ENCODE assay signal across 23 cellular contexts in genomic region chr16:73095142-73095791, GRCh38. TPM values are rescaled to one million over a fixed set of nuclear protein-coding genes. Genes with fewer than 3 reads are reported as not detected.
DNase-seq lines count a peak whose midpoint lies in the region; ATAC-seq and TF ChIP-seq lines count a peak whose summit lies in the region.
"Had no signal": no experiment of that assay in that cellular context is flagged by ENCODE, and none has a peak within 500 bp of the region (broad histone marks: within the 10 kb centered on the region; RNA-seq: fewer than 3 reads in every experiment).

No MANE protein-coding gene starts in this region.

- H3K4me1 Mint-ChIP-seq in MCF 10A (ENCODE audit: insufficient read depth, unreplicated experiment): peaks cover 9% of the 10 kb centered on the region
- H3K4me1 Mint-ChIP-seq in naive thymus-derived CD4-positive, alpha-beta T cell: peaks cover 2 to 14% (median 9%) of the 10 kb centered on the region in 7 donors
- H3K4me1 Mint-ChIP-seq: activated CD4-positive, alpha-beta T cell treated with anti-CD3 and anti-CD28 coated beads for 36 hours; CD4-positive, CD25-positive, alpha-beta regulatory T cell; stimulated activated memory B cell treated with anti-CD40 and anti-IgM and Interleukin-4, amounts not matched to agents 10 μg/mL and 1 μg/mL and 100 μg/mL, for 72 hours had no signal

- in situ Hi-C loops in mammary epithelial cell (cut with MboI; ENCODE audit: low sequenced_read_pairs in 2 of 2): no loop called here

- no peaks in the 10 kb centered on the region for H3K27me3 Mint-ChIP-seq in MCF 10A (ENCODE audit: insufficient read depth, unreplicated experiment)
- peaks cover 0 to 3% (median 0%) of the 10 kb centered on the region in 5 donors for H3K27me3 Mint-ChIP-seq in naive thymus-derived CD4-positive, alpha-beta T cell
- H3K27me3 Mint-ChIP-seq: activated CD4-positive, alpha-beta T cell treated with anti-CD3 and anti-CD28 coated beads for 36 hours; activated T-cell treated with anti-CD3 and anti-CD28 coated beads, Interleukin-2, amount 50 U/mL, for 24 hours; CD4-positive, CD25-positive, alpha-beta regulatory T cell; stimulated activated memory B cell treated with anti-CD40 and anti-IgM and Interleukin-4, amounts not matched to agents 10 μg/mL and 1 μg/mL and 100 μg/mL, for 72 hours had no signal

- no peaks in the 10 kb centered on the region for H3K36me3 ChIP-seq in mammary epithelial cell (ENCODE audit: insufficient read depth, low read length)
- no peaks in the 10 kb centered on the region for H3K36me3 ChIP-seq in SK-N-MC (ENCODE audit: insufficient read depth, low read length)
- no peaks in the 10 kb centered on the region for H3K36me3 ChIP-seq in naive thymus-derived CD4-positive, alpha-beta T cell (ENCODE audit: control insufficient read depth in 2 of 3, insufficient read depth in 3 of 3, low read length in 3 of 3)
- H3K36me3 ChIP-seq: left lung, vagina had no signal

- DNase-seq in MCF 10A (ENCODE audit: unreplicated experiment) (peak; percentile 22), mammary epithelial cell (no peak), SK-N-MC (ENCODE audit: low read depth, low spot score) (no peak), lung microvascular endothelial cell (ENCODE audit: low read depth in 2 of 2) (peak; percentile 41 to 51), AG20443 (ENCODE audit: low spot score) (no peak), activated gamma-delta T cell treated with Interleukin-2 at 50 U/mL for 16 hours (no peak)
- DNase-seq in naive thymus-derived CD4-positive, alpha-beta T cell: no peak
- DNase-seq: activated CD4-positive, alpha-beta T cell treated with anti-CD3 and anti-CD28 coated beads for 36 hours; activated CD8-positive, alpha-beta memory T cell treated with anti-CD3 and anti-CD28 coated beads for 24 hours; activated naive CD4-positive, alpha-beta T cell treated with anti-CD3 and anti-CD28 coated beads for 36 hours; activated T-cell treated with anti-CD3 and anti-CD28 coated beads, Interleukin-2, amount 50 U/mL, for 24 hours; CD4-positive, CD25-positive, alpha-beta regulatory T cell; central memory CD4-positive, alpha-beta T cell; Karpas-422; left lung; NCI-H1048; OCI-M1; Right ventricle myocardium superior; T-cell had no signal

- no peaks in the 10 kb centered on the region for H3K4me1 ChIP-seq in mammary epithelial cell (ENCODE audit: insufficient read depth, low read length)
- no peaks in the 10 kb centered on the region for H3K4me1 ChIP-seq in naive thymus-derived CD4-positive, alpha-beta T cell (ENCODE audit: control insufficient read depth in 2 of 2, insufficient read depth in 2 of 2, low read length in 2 of 2)
- H3K4me1 ChIP-seq: foreskin keratinocyte, left lung, vagina had no signal

- H3K4me3 Mint-ChIP-seq in MCF 10A (ENCODE audit: unreplicated experiment): no peak overlapping the region
- no peak overlapping the region for H3K4me3 Mint-ChIP-seq in naive thymus-derived CD4-positive, alpha-beta T cell
- H3K4me3 Mint-ChIP-seq: activated CD4-positive, alpha-beta T cell treated with anti-CD3 and anti-CD28 coated beads for 36 hours; activated naive CD4-positive, alpha-beta T cell treated with anti-CD3 and anti-CD28 coated beads for 36 hours; activated T-cell treated with anti-CD3 and anti-CD28 coated beads, Interleukin-2, amount 50 U/mL, for 24 hours; CD4-positive, CD25-positive, alpha-beta regulatory T cell; stimulated activated memory B cell treated with anti-CD40 and anti-IgM and Interleukin-4, amounts not matched to agents 10 μg/mL and 1 μg/mL and 100 μg/mL, for 72 hours; T-cell had no signal

- no peaks in the 10 kb centered on the region for H3K9me3 Mint-ChIP-seq in MCF 10A (ENCODE audit: unreplicated experiment)
- H3K9me3 Mint-ChIP-seq in naive thymus-derived CD4-positive, alpha-beta T cell: peaks cover 0 to 1% (median 0%) of the 10 kb centered on the region in 11 donors
- H3K9me3 Mint-ChIP-seq: activated naive CD4-positive, alpha-beta T cell treated with anti-CD3 and anti-CD28 coated beads for 36 hours; activated T-cell treated with anti-CD3 and anti-CD28 coated beads, Interleukin-2, amount 50 U/mL, for 24 hours; stimulated activated memory B cell treated with anti-CD40 and anti-IgM and Interleukin-4, amounts not matched to agents 10 μg/mL and 1 μg/mL and 100 μg/mL, for 72 hours had no signal

- intact Hi-C loops in MCF 10A (cut with micrococcal nuclease) (no loop called here), mammary epithelial cell (cut with micrococcal nuclease) (no loop called here)
- intact Hi-C loops in naive thymus-derived CD4-positive, alpha-beta T cell (cut with micrococcal nuclease): no loop called here

- no peaks in the 10 kb centered on the region for H4K20me1 ChIP-seq in mammary epithelial cell (ENCODE audit: insufficient read depth, low read length)

- H3K9ac ChIP-seq in mammary epithelial cell (ENCODE audit: insufficient read depth, low read length) (no peak overlapping the region), SK-N-MC (ENCODE audit: insufficient read length) (no peak overlapping the region)

- H3K27ac Mint-ChIP-seq in MCF 10A (ENCODE audit: low read depth, unreplicated experiment): no peak overlapping the region
- no peak overlapping the region for H3K27ac Mint-ChIP-seq in naive thymus-derived CD4-positive, alpha-beta T cell
- H3K27ac Mint-ChIP-seq: activated CD4-positive, alpha-beta T cell treated with anti-CD3 and anti-CD28 coated beads for 36 hours; activated naive CD4-positive, alpha-beta T cell treated with anti-CD3 and anti-CD28 coated beads for 36 hours; activated T-cell treated with anti-CD3 and anti-CD28 coated beads, Interleukin-2, amount 50 U/mL, for 24 hours; CD4-positive, CD25-positive, alpha-beta regulatory T cell; stimulated activated memory B cell treated with anti-CD40 and anti-IgM and Interleukin-4, amounts not matched to agents 10 μg/mL and 1 μg/mL and 100 μg/mL, for 72 hours; T-cell had no signal

- peaks cover 5% of the 10 kb centered on the region for H3K36me3 Mint-ChIP-seq in MCF 10A (ENCODE audit: insufficient read depth, unreplicated experiment)
- H3K36me3 Mint-ChIP-seq in naive thymus-derived CD4-positive, alpha-beta T cell: no peaks in the 10 kb centered on the region
- H3K36me3 Mint-ChIP-seq: CD4-positive, CD25-positive, alpha-beta regulatory T cell; stimulated activated memory B cell treated with anti-CD40 and anti-IgM and Interleukin-4, amounts not matched to agents 10 μg/mL and 1 μg/mL and 100 μg/mL, for 72 hours; T-cell had no signal

- H3K27ac ChIP-seq in mammary epithelial cell (ENCODE audit: insufficient read depth, low read depth, low read length) (no peak overlapping the region), SK-N-MC (peak overlapping the region; percentile 68)
- no peak overlapping the region for H3K27ac ChIP-seq in naive thymus-derived CD4-positive, alpha-beta T cell (ENCODE audit: low read depth, low read length)
- H3K27ac ChIP-seq: foreskin keratinocyte, left lung, vagina had no signal

- H3K27me3 ChIP-seq in mammary epithelial cell (ENCODE audit: insufficient read depth, low read length): no peaks in the 10 kb centered on the region
- H3K27me3 ChIP-seq in naive thymus-derived CD4-positive, alpha-beta T cell (ENCODE audit: control insufficient read depth in 2 of 2, insufficient read depth in 2 of 2, low read length in 2 of 2): no peaks in the 10 kb centered on the region
- H3K27me3 ChIP-seq: left lung, vagina had no signal

- H3K79me2 ChIP-seq in mammary epithelial cell (ENCODE audit: insufficient read depth, low read length): no peaks in the 10 kb centered on the region

- BruUV-seq in MCF 10A (replicated peaks; lab: Mats Ljungman, UMichigan) (no TSS peak), mammary epithelial cell (replicated peaks; lab: Mats Ljungman, UMichigan) (no TSS peak)

- 97% methylated on average over 6 of the region's 6 CpGs for WGBS in mammary epithelial cell (ENCODE audit: low coverage, missing lambda C conversion rate)

- CTCF ChIA-PET in MCF 10A (lab: Yijun Ruan, JAX): interaction anchor here (0.6 to 1.5 kb wide), 3 partner anchors 16 to 263 kb away, joined by 3 to 5 read pairs (median 3); no protein-coding TSS in a partner anchor
- CTCF ChIA-PET in mammary epithelial cell (lab: Charles Lee; ENCODE audit: low non-redundant PET): interaction anchor here (0.5 to 0.6 kb wide), 2 partner anchors 81 to 526 kb away, joined by 4 to 13 read pairs; no protein-coding TSS in a partner anchor
- CTCF ChIA-PET in naive thymus-derived CD4-positive, alpha-beta T cell (lab: Charles Lee): no interaction called here

- no peaks in the 10 kb centered on the region for H3K9me3 ChIP-seq in mammary epithelial cell (replicated peaks; ENCODE audit: insufficient read depth, low read length)
- H3K9me3 ChIP-seq in SK-N-MC (ENCODE audit: low read depth, low read length): no peaks in the 10 kb centered on the region
- H3K9me3 ChIP-seq in naive thymus-derived CD4-positive, alpha-beta T cell (ENCODE audit: control insufficient read depth in 2 of 3, low read length in 3 of 3): no peaks in the 10 kb centered on the region
- H3K9me3 ChIP-seq: left lung, vagina had no signal

- no peak for TF ChIP-seq CTCF in MCF 10A (IDR thresholded peaks at IDR 0.05; ENCODE audit: unreplicated experiment)
- TF ChIP-seq CTCF in mammary epithelial cell (conservative IDR thresholded peaks at IDR 0.05 in 1 of 2, IDR thresholded peaks at IDR 0.05 in 1 of 2; ENCODE audit: extremely low read depth in 1 of 2, insufficient read depth in 1 of 2, low read depth in 1 of 2, low read length in 2 of 2): no peak

- POLR2A ChIA-PET in MCF 10A (lab: Yijun Ruan, JAX): interaction anchor here (0.7 to 1.5 kb wide), 4 partner anchors 12 to 82 kb away, joined by 3 to 6 read pairs (median 4); no protein-coding TSS in a partner anchor
- POLR2A ChIA-PET in naive thymus-derived CD4-positive, alpha-beta T cell (lab: Charles Lee): no interaction called here

- H3K4me2 ChIP-seq in mammary epithelial cell (ENCODE audit: insufficient read depth, low read depth, low read length): no peak overlapping the region

- H2AFZ ChIP-seq in mammary epithelial cell (ENCODE audit: low read depth, low read length): no peak overlapping the region

- H3K4me3 ChIP-seq in mammary epithelial cell (replicated peaks in 1 of 3; ENCODE audit: insufficient read depth in 1 of 3, low read depth in 2 of 3, low read length in 3 of 3) (no peak overlapping the region), SK-N-MC (peak overlapping the region; percentile 45)
- H3K4me3 ChIP-seq in naive thymus-derived CD4-positive, alpha-beta T cell (ENCODE audit: low read length): no peak overlapping the region
- H3K4me3 ChIP-seq: left lung, vagina had no signal

- dilution Hi-C loops in mammary epithelial cell (cut with HindIII; ENCODE audit: low sequenced_read_pairs): no loop called here

- ATAC-seq in HG02571 (IDR thresholded peaks at IDR 0.05; ENCODE audit: unreplicated experiment): no peak
- ATAC-seq in naive thymus-derived CD4-positive, alpha-beta T cell: no peak
- ATAC-seq: activated CD4-positive, alpha-beta T cell treated with anti-CD3 and anti-CD28 coated beads for 36 hours; left lung; stimulated activated memory B cell treated with anti-CD40 and anti-IgM and Interleukin-4, amounts not matched to agents 10 μg/mL and 1 μg/mL and 100 μg/mL, for 72 hours; T-cell had no signal

RNA-seq across cellular contexts. Expression of gene ZFHX3, which starts 47.3 kb away (rescaled TPM):
- total RNA-seq in MCF 10A (2022) (21.1 and 27.4 TPM in 2 replicates), mammary epithelial cell (10 to 100 TPM in 1 of 2 donors, 1 to 10 TPM in 1; 6.7 to 11.3 TPM), lung microvascular endothelial cell (3.7 and 7.9 TPM in 2 replicates)
- 1.5 TPM for polyA plus RNA-seq in mammary epithelial cell
- 11.4 TPM for polyA minus RNA-seq in mammary epithelial cell
- total RNA-seq in naive thymus-derived CD4-positive, alpha-beta T cell: 1 to 10 TPM; 1.5 to 9.8 (median 2.2) TPM
- polyA plus RNA-seq in naive thymus-derived CD4-positive, alpha-beta T cell: under 1 TPM; 0.09 to 0.21 TPM

Comparison
In these comparisons a context has a peak if more than half of its experiments do, and no peak if none do; other contexts are left out.
1. DNase-seq: peak in MCF 10A (single experiment) and lung microvascular endothelial cell (2 of 2); none in mammary epithelial cell (single experiment), SK-N-MC (single experiment), naive thymus-derived CD4-positive, alpha-beta T cell (0 of 9), AG20443 (single experiment) and activated gamma-delta T cell treated with Interleukin-2 at 50 U/mL for 16 hours (single experiment).